Comparison of ENCODE assay signal across 21 cellular contexts in the genomic region with DNA sequence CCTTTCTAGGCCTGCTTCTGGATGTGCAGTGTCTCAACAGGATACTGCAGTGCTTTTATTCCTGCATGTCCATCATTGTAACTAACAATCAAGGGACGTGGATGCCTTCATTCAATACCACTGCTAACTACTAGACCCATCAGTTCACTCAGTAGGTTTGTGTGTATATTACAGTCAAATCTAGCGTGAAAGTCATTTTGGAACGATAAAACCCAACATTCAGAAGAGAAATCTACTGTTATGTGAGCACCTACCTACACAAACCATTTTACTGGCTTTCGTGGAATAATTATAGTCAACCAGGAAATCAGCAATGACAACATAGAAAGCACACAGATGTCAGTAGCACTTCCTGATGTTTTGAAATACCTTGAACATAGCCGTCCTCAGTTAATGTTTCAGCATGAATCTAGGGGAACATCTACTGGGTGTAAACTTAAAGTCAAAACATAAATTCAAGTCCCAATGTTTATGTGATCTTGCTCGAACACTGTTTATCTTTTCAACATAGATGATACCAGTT.
"Had no signal": no experiment of that assay in that cellular context is flagged by ENCODE, and none has a peak within 500 bp of the region (broad histone marks: within the 10 kb centered on the region; RNA-seq: fewer than 3 reads in every experiment).

No MANE protein-coding gene starts in this region.

- H3K27ac ChIP-seq: esophagus muscularis mucosa, gastroesophageal sphincter, heart left ventricle, parathyroid adenoma, sigmoid colon, suprapubic skin, transverse colon, vagina had no signal

- ATAC-seq: gastroesophageal sphincter, heart left ventricle, left lobe of liver, natural killer cell had no signal

- H3K27ac Mint-ChIP-seq: activated naive CD8-positive, alpha-beta T cell treated with anti-CD3 and anti-CD28 coated beads for 36 hours; dendritic cell treated with granulocyte-macrophage colony-stimulating factor and Interleukin-4, amounts not matched to agents 40 ng/mL and 50 ng/mL, for 4 days; natural killer cell; stimulated activated naive CD8-positive, alpha-beta T cell treated with anti-CD3 and anti-CD28 coated beads, Interleukin-15, Interleukin-2, amounts not matched to agents 100 ng/mL and 50 ng/mL, for 24 hours had no signal

- DNase-seq: activated CD4-positive, CD25-positive, alpha-beta regulatory T cell; activated CD8-positive, alpha-beta memory T cell treated with anti-CD3 and anti-CD28 coated beads for 24 hours; activated CD8-positive, alpha-beta memory T cell treated with anti-CD3 and anti-CD28 coated beads, Interleukin-2, amount 50 U/mL, for 48 hours; activated naive CD8-positive, alpha-beta T cell treated with anti-CD3 and anti-CD28 coated beads for 36 hours; amniotic stem cell; effector CD8-positive, alpha-beta T cell; heart left ventricle; kidney; natural killer cell; sigmoid colon; stimulated activated CD8-positive, alpha-beta memory T cell treated with anti-CD3 and anti-CD28 coated beads, Interleukin-4, amount 100 ng/mL, for 48 hours; transverse colon had no signal

- H3K36me3 Mint-ChIP-seq: natural killer cell had no signal

- H3K9me3 Mint-ChIP-seq: activated naive CD8-positive, alpha-beta T cell treated with anti-CD3 and anti-CD28 coated beads for 36 hours; natural killer cell; stimulated activated naive CD8-positive, alpha-beta T cell treated with anti-CD3 and anti-CD28 coated beads, Interleukin-15, Interleukin-2, amounts not matched to agents 100 ng/mL and 50 ng/mL, for 24 hours had no signal

- H3K27me3 Mint-ChIP-seq: activated naive CD8-positive, alpha-beta T cell treated with anti-CD3 and anti-CD28 coated beads for 36 hours; dendritic cell treated with granulocyte-macrophage colony-stimulating factor and Interleukin-4, amounts not matched to agents 40 ng/mL and 50 ng/mL, for 4 days; stimulated activated naive CD8-positive, alpha-beta T cell treated with anti-CD3 and anti-CD28 coated beads, Interleukin-15, Interleukin-2, amounts not matched to agents 100 ng/mL and 50 ng/mL, for 24 hours had no signal

- H3K4me1 ChIP-seq: esophagus muscularis mucosa, gastroesophageal sphincter, parathyroid adenoma, sigmoid colon, suprapubic skin, transverse colon, vagina had no signal

- H3K9me3 ChIP-seq: esophagus muscularis mucosa, gastroesophageal sphincter, sigmoid colon, suprapubic skin, transverse colon, vagina had no signal

- H3K27me3 ChIP-seq: esophagus muscularis mucosa, gastroesophageal sphincter, heart left ventricle, sigmoid colon, suprapubic skin, transverse colon, vagina had no signal

- H3K36me3 ChIP-seq: esophagus muscularis mucosa, gastroesophageal sphincter, heart left ventricle, sigmoid colon, suprapubic skin, transverse colon, vagina had no signal

- H3K4me3 Mint-ChIP-seq: activated naive CD8-positive, alpha-beta T cell treated with anti-CD3 and anti-CD28 coated beads for 36 hours; dendritic cell treated with granulocyte-macrophage colony-stimulating factor and Interleukin-4, amounts not matched to agents 40 ng/mL and 50 ng/mL, for 4 days; natural killer cell; stimulated activated naive CD8-positive, alpha-beta T cell treated with anti-CD3 and anti-CD28 coated beads, Interleukin-15, Interleukin-2, amounts not matched to agents 100 ng/mL and 50 ng/mL, for 24 hours had no signal

- H3K4me3 ChIP-seq: esophagus muscularis mucosa, gastroesophageal sphincter, heart left ventricle, lung, sigmoid colon, suprapubic skin, transverse colon, vagina had no signal
